In genomic region chr2:64645014-64645418, GRCh38 we compare ENCODE assay signal across 8 cellular contexts. TPM values are rescaled to one million over a fixed set of nuclear protein-coding genes. Genes with fewer than 3 reads are reported as not detected.
DNase-seq lines count a peak whose midpoint lies in the region; ATAC-seq and TF ChIP-seq lines count a peak whose summit lies in the region.

No MANE protein-coding gene starts in this region.

- H3K36me3 ChIP-seq in BLaER1 treated with 17β-estradiol and CSF1 and Interleukin-3, amounts not matched to agents 10 nM and 100 nM = peaks cover 0 to 7% (median 0%) of the 10 kb centered on the region in 11 experiments; a peak in 1 of 22 replicates
- H3K36me3 ChIP-seq in H7 (replicated peaks; ENCODE audit: control insufficient read depth, insufficient read depth, low read length) = no peaks in the 10 kb centered on the region

- no peaks in the 10 kb centered on the region for H3K27me3 ChIP-seq in BLaER1 treated with 17β-estradiol and CSF1 and Interleukin-3, amounts not matched to agents 10 nM and 100 nM
- H3K27me3 ChIP-seq in H7 (ENCODE audit: control insufficient read depth, insufficient read depth, low read length) = no peaks in the 10 kb centered on the region; the same call in 1 of the 2 replicates
- no peaks in the 10 kb centered on the region for H3K27me3 ChIP-seq in foreskin keratinocyte

- H4K20me1 ChIP-seq in BLaER1 treated with 17β-estradiol and CSF1 and Interleukin-3, amounts not matched to agents 10 nM and 100 nM = peaks cover 28 to 95% (median 78%) of the 10 kb centered on the region in 11 experiments; a peak in 21 of 22 replicates

- H3K4me1 ChIP-seq in BLaER1 treated with 17β-estradiol and CSF1 and Interleukin-3, amounts not matched to agents 10 nM and 100 nM = peaks cover 40 to 77% (median 51%) of the 10 kb centered on the region in 10 experiments
- H3K4me1 ChIP-seq in foreskin keratinocyte = peaks cover 61% of the 10 kb centered on the region

- H3K4me2 ChIP-seq in BLaER1 treated with 17β-estradiol and CSF1 and Interleukin-3, amounts not matched to agents 10 nM and 100 nM = peak overlapping the region; percentile 78 to 99 (median 92)

- DNase-seq in H7 (peak; percentile 92), NCI-H2227 treated with DMSO at 0.1 percent for 48 hours (lab: John Stamatoyannopoulos, UW) (peak; percentile 67), foreskin keratinocyte (peak in 1 of 2 donors; percentile 65), omental fat pad (ENCODE audit: low spot score) (no peak)
- DNase-seq in activated T-cell treated with anti-CD3 and anti-CD28 coated beads, Interleukin-2, amount 50 U/mL, for 48 hours = peak; percentile 48 to 58

- peak overlapping the region; percentile 73 to 93 (median 88) for H3K27ac ChIP-seq in BLaER1 treated with 17β-estradiol and CSF1 and Interleukin-3, amounts not matched to agents 10 nM and 100 nM
- peak overlapping the region; percentile 97 for H3K27ac ChIP-seq in foreskin keratinocyte

- H3K4me3 ChIP-seq in BLaER1 treated with 17β-estradiol and CSF1 and Interleukin-3, amounts not matched to agents 10 nM and 100 nM = peak overlapping the region; percentile 54 to 73 (median 60)
- H3K4me3 ChIP-seq in H7 (ENCODE audit: insufficient read depth, low read depth, low read length) = peak overlapping the region; percentile 49

- TF ChIP-seq CTCF in foreskin keratinocyte (conservative IDR thresholded peaks at IDR 0.05) (peak; percentile 28), omental fat pad (IDR thresholded peaks at IDR 0.05) (no peak)

- ATAC-seq in foreskin keratinocyte (peak; percentile 42), omental fat pad (ENCODE audit: low FRiP score) (peak; percentile 82), GM18907 (IDR thresholded peaks at IDR 0.05; ENCODE audit: unreplicated experiment) (no peak), HG02884 (IDR thresholded peaks at IDR 0.05; ENCODE audit: unreplicated experiment) (no peak)

- H3K9ac ChIP-seq in BLaER1 treated with 17β-estradiol and CSF1 and Interleukin-3, amounts not matched to agents 10 nM and 100 nM = peak overlapping the region; percentile 74 to 87 (median 82)

- no peaks in the 10 kb centered on the region for H3K9me3 ChIP-seq in BLaER1 treated with 17β-estradiol and CSF1 and Interleukin-3, amounts not matched to agents 10 nM and 100 nM (replicated peaks in 1 of 11)

RNA-seq across cellular contexts. Expression of gene SERTAD2, which starts 8.7 kb away (rescaled TPM):
- 4.0 and 4.4 TPM in 2 replicates for total RNA-seq in H7 (2014; rRNA removed; shearing (Covaris generic))
- total RNA-seq in foreskin keratinocyte (17.1 and 18.4 TPM in 2 replicates), omental fat pad (10 to 100 TPM; 13.1 to 42.2 (median 16.6) TPM)
- 5.7 and 7.1 TPM in 2 replicates for polyA plus RNA-seq in foreskin keratinocyte

Comparison
In these comparisons a context has a peak if more than half of its experiments do, and no peak if none do; other contexts are left out.
1. ATAC-seq: peak in foreskin keratinocyte (single experiment) and omental fat pad (single experiment); none in GM18907 (single experiment) and HG02884 (single experiment).